ENCODE assay signal across 1 cellular context in the genomic region with DNA sequence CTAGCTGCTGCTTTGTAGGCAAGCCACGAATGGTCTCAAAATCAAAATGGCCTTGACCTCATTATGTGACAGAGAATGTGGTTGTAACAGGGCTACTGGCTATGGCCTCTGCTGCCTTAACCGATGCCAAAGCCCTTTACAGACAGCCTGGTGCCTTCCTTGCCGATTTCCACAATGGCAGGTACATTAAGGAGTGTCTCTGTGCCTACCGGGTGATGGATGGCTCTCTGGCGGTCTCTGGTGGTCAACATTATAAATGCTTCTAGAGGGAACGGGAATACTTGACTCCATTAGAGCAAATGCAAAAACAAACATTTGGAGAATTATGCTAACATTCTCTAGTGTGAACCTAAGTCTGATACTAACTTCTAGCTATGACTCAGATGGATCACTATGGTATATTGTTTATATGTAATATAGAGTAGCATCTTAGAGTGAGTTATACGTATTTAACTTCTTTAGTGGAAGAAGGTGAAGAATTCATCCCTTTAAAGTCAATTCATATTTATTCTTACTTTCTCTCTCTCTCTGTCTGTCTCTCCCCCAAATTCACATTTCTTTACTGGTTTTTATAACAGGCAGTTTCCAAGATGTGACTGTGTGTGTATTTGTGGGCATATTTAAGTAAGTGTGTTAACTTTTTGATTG.
TF ChIP-seq lines count a peak whose summit lies in the region.

No MANE protein-coding gene starts in this region.

TF ChIP-seq in K562, 482 proteins besides CTCF, POLR2A, EP300 and RAD21 (continued from another document):
- TF ChIP-seq, protein P1, sequence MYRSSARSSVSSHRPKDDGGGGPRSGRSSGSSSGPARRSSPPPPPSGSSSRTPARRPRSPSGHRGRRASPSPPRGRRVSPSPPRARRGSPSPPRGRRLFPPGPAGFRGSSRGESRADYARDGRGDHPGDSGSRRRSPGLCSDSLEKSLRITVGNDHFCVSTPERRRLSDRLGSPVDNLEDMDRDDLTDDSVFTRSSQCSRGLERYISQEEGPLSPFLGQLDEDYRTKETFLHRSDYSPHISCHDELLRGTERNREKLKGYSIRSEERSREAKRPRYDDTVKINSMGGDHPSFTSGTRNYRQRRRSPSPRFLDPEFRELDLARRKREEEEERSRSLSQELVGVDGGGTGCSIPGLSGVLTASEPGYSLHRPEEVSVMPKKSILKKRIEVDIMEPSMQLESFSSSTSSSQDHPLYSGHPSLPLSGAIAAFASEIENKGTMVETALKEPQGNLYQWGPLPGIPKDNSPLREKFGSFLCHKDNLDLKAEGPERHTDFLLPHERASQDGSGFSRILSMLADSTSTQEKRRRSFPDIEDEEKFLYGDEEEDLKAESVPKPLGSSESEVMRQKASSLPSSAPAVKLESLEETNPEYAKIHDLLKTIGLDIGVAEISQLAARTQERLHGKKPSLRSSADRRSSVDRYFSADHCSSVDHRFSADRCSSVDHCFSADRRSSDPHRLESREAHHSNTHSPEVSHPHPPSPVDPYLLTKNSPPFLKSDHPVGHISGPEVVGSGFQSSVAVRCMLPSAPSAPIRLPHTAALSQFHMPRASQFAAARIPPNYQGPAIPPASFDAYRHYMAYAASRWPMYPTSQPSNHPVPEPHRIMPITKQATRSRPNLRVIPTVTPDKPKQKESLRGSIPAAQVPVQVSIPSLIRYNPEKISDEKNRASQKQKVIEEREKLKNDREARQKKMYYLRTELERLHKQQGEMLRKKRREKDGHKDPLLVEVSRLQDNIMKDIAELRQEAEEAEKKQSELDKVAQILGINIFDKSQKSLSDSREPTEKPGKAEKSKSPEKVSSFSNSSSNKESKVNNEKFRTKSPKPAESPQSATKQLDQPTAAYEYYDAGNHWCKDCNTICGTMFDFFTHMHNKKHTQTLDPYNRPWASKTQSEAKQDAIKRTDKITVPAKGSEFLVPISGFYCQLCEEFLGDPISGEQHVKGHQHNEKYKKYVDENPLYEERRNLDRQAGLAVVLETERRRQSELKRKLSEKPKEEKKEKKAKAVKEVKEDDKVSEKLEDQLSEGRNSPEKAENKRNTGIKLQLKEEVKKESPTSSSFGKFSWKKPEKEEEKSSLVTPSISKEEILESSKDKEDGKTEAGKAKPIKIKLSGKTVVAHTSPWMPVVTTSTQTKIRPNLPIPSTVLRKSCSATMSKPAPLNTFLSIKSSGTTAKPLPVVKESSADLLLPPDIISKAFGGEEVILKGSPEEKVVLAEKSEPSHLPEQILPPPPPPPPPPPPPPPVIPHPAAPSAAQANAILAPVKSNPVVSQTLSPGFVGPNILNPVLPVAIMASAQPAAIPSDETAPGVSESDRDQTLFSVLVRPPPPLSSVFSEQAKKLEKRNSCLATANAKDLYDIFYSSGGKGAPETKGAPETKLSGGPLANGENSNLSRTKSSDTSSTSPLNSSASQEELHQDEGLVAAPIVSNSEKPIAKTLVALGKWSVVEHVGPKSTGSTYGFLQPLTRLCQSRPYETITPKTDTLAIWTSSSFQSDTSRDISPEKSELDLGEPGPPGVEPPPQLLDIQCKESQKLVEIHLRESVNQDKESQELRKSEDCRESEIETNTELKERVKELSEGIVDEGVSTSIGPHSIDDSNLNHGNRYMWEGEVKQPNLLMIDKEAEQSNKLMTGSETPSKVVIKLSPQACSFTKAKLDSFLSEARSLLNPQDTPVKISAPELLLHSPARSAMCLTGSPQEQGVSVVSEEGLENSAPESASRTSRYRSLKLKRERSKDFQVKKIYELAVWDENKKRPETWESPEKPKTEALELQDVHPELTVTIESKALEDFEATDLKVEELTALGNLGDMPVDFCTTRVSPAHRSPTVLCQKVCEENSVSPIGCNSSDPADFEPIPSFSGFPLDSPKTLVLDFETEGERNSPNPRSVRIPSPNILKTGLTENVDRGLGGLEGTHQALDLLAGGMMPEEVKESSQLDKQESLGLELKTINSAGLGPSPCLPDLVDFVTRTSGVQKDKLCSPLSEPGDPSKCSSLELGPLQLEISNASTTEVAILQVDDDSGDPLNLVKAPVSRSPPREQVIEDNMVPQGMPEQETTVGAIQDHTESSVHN (IDR thresholded peaks at IDR 0.05; ENCODE audit: borderline replicate concordance in 1 of 2, low read depth in 1 of 2) = no peak
- TF ChIP-seq, protein P2, sequence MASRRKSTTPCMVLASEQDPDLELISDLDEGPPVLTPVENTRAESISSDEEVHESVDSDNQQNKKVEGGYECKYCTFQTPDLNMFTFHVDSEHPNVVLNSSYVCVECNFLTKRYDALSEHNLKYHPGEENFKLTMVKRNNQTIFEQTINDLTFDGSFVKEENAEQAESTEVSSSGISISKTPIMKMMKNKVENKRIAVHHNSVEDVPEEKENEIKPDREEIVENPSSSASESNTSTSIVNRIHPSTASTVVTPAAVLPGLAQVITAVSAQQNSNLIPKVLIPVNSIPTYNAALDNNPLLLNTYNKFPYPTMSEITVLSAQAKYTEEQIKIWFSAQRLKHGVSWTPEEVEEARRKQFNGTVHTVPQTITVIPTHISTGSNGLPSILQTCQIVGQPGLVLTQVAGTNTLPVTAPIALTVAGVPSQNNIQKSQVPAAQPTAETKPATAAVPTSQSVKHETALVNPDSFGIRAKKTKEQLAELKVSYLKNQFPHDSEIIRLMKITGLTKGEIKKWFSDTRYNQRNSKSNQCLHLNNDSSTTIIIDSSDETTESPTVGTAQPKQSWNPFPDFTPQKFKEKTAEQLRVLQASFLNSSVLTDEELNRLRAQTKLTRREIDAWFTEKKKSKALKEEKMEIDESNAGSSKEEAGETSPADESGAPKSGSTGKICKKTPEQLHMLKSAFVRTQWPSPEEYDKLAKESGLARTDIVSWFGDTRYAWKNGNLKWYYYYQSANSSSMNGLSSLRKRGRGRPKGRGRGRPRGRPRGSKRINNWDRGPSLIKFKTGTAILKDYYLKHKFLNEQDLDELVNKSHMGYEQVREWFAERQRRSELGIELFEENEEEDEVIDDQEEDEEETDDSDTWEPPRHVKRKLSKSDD (conservative IDR thresholded peaks at IDR 0.05; ENCODE audit: low read length) = 0 out of 2 replicates have a peak, but pooled peaks have one; percentile 22
- TF ChIP-seq CTBP1 (IDR thresholded peaks at IDR 0.05; ENCODE audit: borderline replicate concordance) (peak; percentile 31; the same call in 1 of the 2 replicates), SIN3A (IDR thresholded peaks at IDR 0.05; ENCODE audit: borderline replicate concordance in 2 of 2, control insufficient read depth in 1 of 2, low read depth in 2 of 2, low read length in 2 of 2) (no peak), TOE1 (IDR thresholded peaks at IDR 0.05; ENCODE audit: borderline replicate concordance) (no peak), TOE1 (CRISPR knock-in tag; IDR thresholded peaks at IDR 0.05; ENCODE audit: borderline replicate concordance, low read depth) (no peak), KLF16 (IDR thresholded peaks at IDR 0.05) (0 out of 2 replicates have a peak, but pooled peaks have one; percentile 17), NFE2 (IDR thresholded peaks at IDR 0.05; ENCODE audit: low read depth) (no peak), SMARCA5 (IDR thresholded peaks at IDR 0.05) (no peak), PTRF (tag; IDR thresholded peaks at IDR 0.05) (no peak), EWSR1 (IDR thresholded peaks at IDR 0.05; ENCODE audit: borderline replicate concordance, low read depth, partially characterized antibody) (no peak), STAG1 (CRISPR knock-in tag; IDR thresholded peaks at IDR 0.05; ENCODE audit: borderline replicate concordance) (peak; percentile 90), SMC3 (conservative IDR thresholded peaks at IDR 0.05; ENCODE audit: insufficient read depth, low read depth, low read length) (peak; percentile 78), FOXK2 (conservative IDR thresholded peaks at IDR 0.05 in 1 of 2, IDR thresholded peaks at IDR 0.05 in 1 of 2; ENCODE audit: low read depth in 2 of 2) (no peak), DPF2 (IDR thresholded peaks at IDR 0.05) (no peak), ASH1L (IDR thresholded peaks at IDR 0.05; ENCODE audit: borderline replicate concordance, low read depth, partially characterized antibody) (no peak), ZFP36 (IDR thresholded peaks at IDR 0.05; ENCODE audit: low read depth, low read length, partially characterized antibody) (peak; percentile 23)
- TF ChIP-seq, protein P3, sequence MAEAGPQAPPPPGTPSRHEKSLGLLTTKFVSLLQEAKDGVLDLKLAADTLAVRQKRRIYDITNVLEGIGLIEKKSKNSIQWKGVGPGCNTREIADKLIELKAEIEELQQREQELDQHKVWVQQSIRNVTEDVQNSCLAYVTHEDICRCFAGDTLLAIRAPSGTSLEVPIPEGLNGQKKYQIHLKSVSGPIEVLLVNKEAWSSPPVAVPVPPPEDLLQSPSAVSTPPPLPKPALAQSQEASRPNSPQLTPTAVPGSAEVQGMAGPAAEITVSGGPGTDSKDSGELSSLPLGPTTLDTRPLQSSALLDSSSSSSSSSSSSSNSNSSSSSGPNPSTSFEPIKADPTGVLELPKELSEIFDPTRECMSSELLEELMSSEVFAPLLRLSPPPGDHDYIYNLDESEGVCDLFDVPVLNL (CRISPR knock-in tag; IDR thresholded peaks at IDR 0.05; ENCODE audit: low read depth) = 0 out of 2 replicates have a peak, but pooled peaks have one; percentile 24
- TF ChIP-seq, protein P4, sequence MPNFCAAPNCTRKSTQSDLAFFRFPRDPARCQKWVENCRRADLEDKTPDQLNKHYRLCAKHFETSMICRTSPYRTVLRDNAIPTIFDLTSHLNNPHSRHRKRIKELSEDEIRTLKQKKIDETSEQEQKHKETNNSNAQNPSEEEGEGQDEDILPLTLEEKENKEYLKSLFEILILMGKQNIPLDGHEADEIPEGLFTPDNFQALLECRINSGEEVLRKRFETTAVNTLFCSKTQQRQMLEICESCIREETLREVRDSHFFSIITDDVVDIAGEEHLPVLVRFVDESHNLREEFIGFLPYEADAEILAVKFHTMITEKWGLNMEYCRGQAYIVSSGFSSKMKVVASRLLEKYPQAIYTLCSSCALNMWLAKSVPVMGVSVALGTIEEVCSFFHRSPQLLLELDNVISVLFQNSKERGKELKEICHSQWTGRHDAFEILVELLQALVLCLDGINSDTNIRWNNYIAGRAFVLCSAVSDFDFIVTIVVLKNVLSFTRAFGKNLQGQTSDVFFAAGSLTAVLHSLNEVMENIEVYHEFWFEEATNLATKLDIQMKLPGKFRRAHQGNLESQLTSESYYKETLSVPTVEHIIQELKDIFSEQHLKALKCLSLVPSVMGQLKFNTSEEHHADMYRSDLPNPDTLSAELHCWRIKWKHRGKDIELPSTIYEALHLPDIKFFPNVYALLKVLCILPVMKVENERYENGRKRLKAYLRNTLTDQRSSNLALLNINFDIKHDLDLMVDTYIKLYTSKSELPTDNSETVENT (CRISPR knock-in tag; IDR thresholded peaks at IDR 0.05) = no peak
- TF ChIP-seq, protein P5, sequence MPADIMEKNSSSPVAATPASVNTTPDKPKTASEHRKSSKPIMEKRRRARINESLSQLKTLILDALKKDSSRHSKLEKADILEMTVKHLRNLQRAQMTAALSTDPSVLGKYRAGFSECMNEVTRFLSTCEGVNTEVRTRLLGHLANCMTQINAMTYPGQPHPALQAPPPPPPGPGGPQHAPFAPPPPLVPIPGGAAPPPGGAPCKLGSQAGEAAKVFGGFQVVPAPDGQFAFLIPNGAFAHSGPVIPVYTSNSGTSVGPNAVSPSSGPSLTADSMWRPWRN (IDR thresholded peaks at IDR 0.05; ENCODE audit: low read depth) = no peak
- TF ChIP-seq, protein P6, sequence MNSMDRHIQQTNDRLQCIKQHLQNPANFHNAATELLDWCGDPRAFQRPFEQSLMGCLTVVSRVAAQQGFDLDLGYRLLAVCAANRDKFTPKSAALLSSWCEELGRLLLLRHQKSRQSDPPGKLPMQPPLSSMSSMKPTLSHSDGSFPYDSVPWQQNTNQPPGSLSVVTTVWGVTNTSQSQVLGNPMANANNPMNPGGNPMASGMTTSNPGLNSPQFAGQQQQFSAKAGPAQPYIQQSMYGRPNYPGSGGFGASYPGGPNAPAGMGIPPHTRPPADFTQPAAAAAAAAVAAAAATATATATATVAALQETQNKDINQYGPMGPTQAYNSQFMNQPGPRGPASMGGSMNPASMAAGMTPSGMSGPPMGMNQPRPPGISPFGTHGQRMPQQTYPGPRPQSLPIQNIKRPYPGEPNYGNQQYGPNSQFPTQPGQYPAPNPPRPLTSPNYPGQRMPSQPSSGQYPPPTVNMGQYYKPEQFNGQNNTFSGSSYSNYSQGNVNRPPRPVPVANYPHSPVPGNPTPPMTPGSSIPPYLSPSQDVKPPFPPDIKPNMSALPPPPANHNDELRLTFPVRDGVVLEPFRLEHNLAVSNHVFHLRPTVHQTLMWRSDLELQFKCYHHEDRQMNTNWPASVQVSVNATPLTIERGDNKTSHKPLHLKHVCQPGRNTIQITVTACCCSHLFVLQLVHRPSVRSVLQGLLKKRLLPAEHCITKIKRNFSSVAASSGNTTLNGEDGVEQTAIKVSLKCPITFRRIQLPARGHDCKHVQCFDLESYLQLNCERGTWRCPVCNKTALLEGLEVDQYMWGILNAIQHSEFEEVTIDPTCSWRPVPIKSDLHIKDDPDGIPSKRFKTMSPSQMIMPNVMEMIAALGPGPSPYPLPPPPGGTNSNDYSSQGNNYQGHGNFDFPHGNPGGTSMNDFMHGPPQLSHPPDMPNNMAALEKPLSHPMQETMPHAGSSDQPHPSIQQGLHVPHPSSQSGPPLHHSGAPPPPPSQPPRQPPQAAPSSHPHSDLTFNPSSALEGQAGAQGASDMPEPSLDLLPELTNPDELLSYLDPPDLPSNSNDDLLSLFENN (IDR thresholded peaks at IDR 0.05; ENCODE audit: low read depth in 2 of 2, low read length in 2 of 2) = no peak
- TF ChIP-seq, protein P7, sequence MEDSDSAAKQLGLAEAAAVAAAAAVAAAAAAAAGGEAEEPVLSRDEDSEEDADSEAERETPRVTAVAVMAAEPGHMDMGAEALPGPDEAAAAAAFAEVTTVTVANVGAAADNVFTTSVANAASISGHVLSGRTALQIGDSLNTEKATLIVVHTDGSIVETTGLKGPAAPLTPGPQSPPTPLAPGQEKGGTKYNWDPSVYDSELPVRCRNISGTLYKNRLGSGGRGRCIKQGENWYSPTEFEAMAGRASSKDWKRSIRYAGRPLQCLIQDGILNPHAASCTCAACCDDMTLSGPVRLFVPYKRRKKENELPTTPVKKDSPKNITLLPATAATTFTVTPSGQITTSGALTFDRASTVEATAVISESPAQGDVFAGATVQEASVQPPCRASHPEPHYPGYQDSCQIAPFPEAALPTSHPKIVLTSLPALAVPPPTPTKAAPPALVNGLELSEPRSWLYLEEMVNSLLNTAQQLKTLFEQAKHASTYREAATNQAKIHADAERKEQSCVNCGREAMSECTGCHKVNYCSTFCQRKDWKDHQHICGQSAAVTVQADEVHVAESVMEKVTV (CRISPR knock-in tag; IDR thresholded peaks at IDR 0.05) = peak; percentile 79
